21 cellular contexts compared by ENCODE assay signal in genomic region chr11:3133456-3134217, GRCh38. TPM values are rescaled to one million over a fixed set of nuclear protein-coding genes. Genes with fewer than 3 reads are reported as not detected.
A peak's percentile ranks its signal among the peaks of the same experiment; 100 is the strongest.
DNase-seq lines count a peak whose midpoint lies in the region; ATAC-seq and TF ChIP-seq lines count a peak whose summit lies in the region.
"Had no signal": no experiment of that assay in that cellular context is flagged by ENCODE, and none has a peak within 500 bp of the region (broad histone marks: within the 10 kb centered on the region; RNA-seq: fewer than 3 reads in every experiment).

No MANE protein-coding gene starts in this region.

- no peaks in the 10 kb centered on the region for H3K27me3 Mint-ChIP-seq in natural killer cell (ENCODE audit: low read depth in 2 of 2)
- H3K27me3 Mint-ChIP-seq: activated naive CD4-positive, alpha-beta T cell treated with anti-CD3 and anti-CD28 coated beads, Interleukin-2, amount 50 U/mL, for 24 hours; effector memory CD8-positive, alpha-beta T cell; naive B cell; T-cell had no signal

- H3K36me3 Mint-ChIP-seq in natural killer cell = no peaks in the 10 kb centered on the region
- H3K36me3 Mint-ChIP-seq: activated naive CD4-positive, alpha-beta T cell treated with anti-CD3 and anti-CD28 coated beads, Interleukin-2, amount 50 U/mL, for 24 hours; CD8-positive, alpha-beta T cell; naive B cell; T-cell had no signal

- H3K27ac Mint-ChIP-seq in natural killer cell = peak overlapping the region; percentile 80 to 93
- H3K27ac Mint-ChIP-seq: activated naive CD4-positive, alpha-beta T cell treated with anti-CD3 and anti-CD28 coated beads, Interleukin-2, amount 50 U/mL, for 24 hours; CD8-positive, alpha-beta T cell; naive B cell; T-cell had no signal

- peak; percentile 0 for DNase-seq in stimulated activated CD4-positive, alpha-beta T cell treated with anti-CD3 and anti-CD28 coated beads, Interleukin-4, amount 100 ng/mL, for 1 hour
- DNase-seq in stimulated activated CD4-positive, alpha-beta T cell treated with anti-CD3 and anti-CD28 coated beads, Interleukin-4, amount 100 ng/mL, for 4 hours = no peak
- DNase-seq in Right ventricle myocardium superior = peak; percentile 53
- DNase-seq in natural killer cell = no peak
- no peak for DNase-seq in kidney glomerular epithelial cell (lab: John Stamatoyannopoulos, UW)
- no peak for DNase-seq in AG08396 (ENCODE audit: low spot score)
- DNase-seq: activated CD4-positive, alpha-beta T cell treated with anti-CD3 and anti-CD28 coated beads, Interleukin-2, amount 50 U/mL, for 4 hours; activated T-cell treated with anti-CD3 and anti-CD28 coated beads for 4 hours; effector memory CD8-positive, alpha-beta T cell; KBM-7; naive B cell; NCI-H1105; NCI-H2107; NCI-H526; SHP77 treated with DMSO at 0.1 percent for 48 hours had no signal

- peaks cover 64 to 94% of the 10 kb centered on the region in 2 donors for H3K4me1 Mint-ChIP-seq in natural killer cell
- H3K4me1 Mint-ChIP-seq: activated naive CD4-positive, alpha-beta T cell treated with anti-CD3 and anti-CD28 coated beads, Interleukin-2, amount 50 U/mL, for 24 hours had no signal

- TF ChIP-seq CTCF in natural killer cell (IDR thresholded peaks at IDR 0.05) = no peak

- H3K9me3 Mint-ChIP-seq in natural killer cell = peaks cover 0 to 4% of the 10 kb centered on the region in 2 donors
- H3K9me3 Mint-ChIP-seq: activated naive CD4-positive, alpha-beta T cell treated with anti-CD3 and anti-CD28 coated beads, Interleukin-2, amount 50 U/mL, for 24 hours; CD8-positive, alpha-beta T cell; effector memory CD8-positive, alpha-beta T cell; T-cell had no signal

- ATAC-seq in Right ventricle myocardium superior (ENCODE audit: poor library complexity) = peak; percentile 7
- no peak for ATAC-seq in natural killer cell
- no peak for ATAC-seq in HG03439 (IDR thresholded peaks at IDR 0.05; ENCODE audit: unreplicated experiment)
- no peak for ATAC-seq in HG03520 (IDR thresholded peaks at IDR 0.05; ENCODE audit: unreplicated experiment)
- ATAC-seq: CD8-positive, alpha-beta T cell; effector memory CD8-positive, alpha-beta T cell; HCT116; T-cell had no signal

- intact Hi-C loops in Right ventricle myocardium superior (cut with DNase I) = no loop called here
- intact Hi-C loops in natural killer cell (cut with micrococcal nuclease) = no loop called here

- H3K4me3 Mint-ChIP-seq in natural killer cell = peak overlapping the region; percentile 40
- H3K4me3 Mint-ChIP-seq: activated naive CD4-positive, alpha-beta T cell treated with anti-CD3 and anti-CD28 coated beads, Interleukin-2, amount 50 U/mL, for 24 hours; CD8-positive, alpha-beta T cell; naive B cell; T-cell had no signal

RNA-seq across cellular contexts. Expression of gene OSBPL5, which starts 31.5 kb away (rescaled TPM):
- total RNA-seq in Right ventricle myocardium superior (15.3 TPM), natural killer cell (100 to 1,000 TPM; 375 to 522 (median 377) TPM)

Comparison
In these comparisons a context has a peak if more than half of its experiments do, and no peak if none do; other contexts are left out.
1. DNase-seq: peak in stimulated activated CD4-positive, alpha-beta T cell treated with anti-CD3 and anti-CD28 coated beads, Interleukin-4, amount 100 ng/mL, for 1 hour (single experiment) and Right ventricle myocardium superior (single experiment); none in stimulated activated CD4-positive, alpha-beta T cell treated with anti-CD3 and anti-CD28 coated beads, Interleukin-4, amount 100 ng/mL, for 4 hours (0 of 2), natural killer cell (single experiment), kidney glomerular epithelial cell (single experiment) and AG08396 (single experiment).
2. RNA of gene OSBPL5, which starts 31.5 kb away (total RNA-seq): 375 to 522 TPM in natural killer cell; 15.3 TPM in Right ventricle myocardium superior (single experiment); every median in the first group is over 10 times any median in the second.